Comparison of ENCODE assay signal across 22 cellular contexts in the genomic region with DNA sequence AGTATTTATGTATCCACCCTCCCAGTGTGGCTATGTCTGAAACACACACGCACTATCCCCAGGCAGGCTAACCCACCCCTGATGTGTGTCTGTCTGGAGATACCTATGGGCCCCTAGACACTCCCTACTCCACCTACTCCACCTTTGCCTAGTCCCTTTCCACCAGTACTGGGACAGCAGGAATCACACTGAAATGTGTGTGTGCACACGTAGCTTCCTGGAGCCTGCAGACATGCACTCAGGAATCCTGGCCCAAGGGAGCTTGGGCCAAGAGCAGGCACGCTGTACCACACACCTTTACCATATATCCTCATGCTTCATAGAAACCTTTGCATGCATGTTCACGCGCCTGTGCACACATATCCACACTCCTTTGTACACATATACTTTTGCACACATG. TPM values are rescaled to one million over a fixed set of nuclear protein-coding genes. Genes with fewer than 3 reads are reported as not detected.
DNase-seq lines count a peak whose midpoint lies in the region; ATAC-seq and TF ChIP-seq lines count a peak whose summit lies in the region.
"Had no signal": no experiment of that assay in that cellular context is flagged by ENCODE, and none has a peak within 500 bp of the region (broad histone marks: within the 10 kb centered on the region; RNA-seq: fewer than 3 reads in every experiment).

No MANE protein-coding gene starts in this region.

- H3K4me3 Mint-ChIP-seq in nephron, result no peak overlapping the region
- no peak overlapping the region for H3K4me3 Mint-ChIP-seq in type B pancreatic cell
- H3K4me3 Mint-ChIP-seq: CD14-positive monocyte; CD4-positive, alpha-beta T cell; CD8-positive, alpha-beta memory T cell had no signal

- H3K9me3 Mint-ChIP-seq in nephron (no peaks in the 10 kb centered on the region), type B pancreatic cell (no peaks in the 10 kb centered on the region)
- H3K9me3 Mint-ChIP-seq: CD4-positive, alpha-beta T cell; CD8-positive, alpha-beta memory T cell had no signal

- TF ChIP-seq CTCF in left ventricle myocardium inferior (IDR thresholded peaks at IDR 0.05; ENCODE audit: borderline replicate concordance), result no peak
- no peak for TF ChIP-seq CTCF in nephron (IDR thresholded peaks at IDR 0.05; ENCODE audit: unreplicated experiment in 3 of 3)
- TF ChIP-seq CTCF in type B pancreatic cell (conservative IDR thresholded peaks at IDR 0.05), result no peak

- DNase-seq in left ventricle myocardium inferior (no peak), right cardiac atrium (no peak), type B pancreatic cell (ENCODE audit: extremely low spot score, unreplicated experiment) (no peak), NCI-H774 (lab: John Stamatoyannopoulos, UW) (no peak)
- DNase-seq: BE2C; CD4-positive, alpha-beta T cell; CD8-positive, alpha-beta memory T cell; DMS 273 treated with DMSO at 0.1 percent for 48 hours; DMS79; EL; GDM1; GM23248; H7; HCEC 1CT had no signal

- ATAC-seq in right cardiac atrium (no peak), HG03045 (IDR thresholded peaks at IDR 0.05; ENCODE audit: unreplicated experiment) (no peak)
- ATAC-seq: GM12878 had no signal

- 93% methylated on average over 5 of the region's 5 CpGs for whole genome bisulfite sequencing in right cardiac atrium

- peaks cover 6% of the 10 kb centered on the region for H3K27me3 Mint-ChIP-seq in nephron (ENCODE audit: low read depth)
- H3K27me3 Mint-ChIP-seq in type B pancreatic cell, result peaks cover 4% of the 10 kb centered on the region

- H3K4me1 ChIP-seq in left ventricle myocardium inferior (peaks cover 97% of the 10 kb centered on the region), right cardiac atrium (ENCODE audit: control insufficient read depth, insufficient read depth, low read length) (peaks cover 40% of the 10 kb centered on the region)
- H3K4me1 ChIP-seq: BE2C had no signal

- H3K27ac Mint-ChIP-seq in nephron, result peak overlapping the region; percentile 6 to 10 (median 6)
- peak overlapping the region; percentile 50 for H3K27ac Mint-ChIP-seq in type B pancreatic cell
- H3K27ac Mint-ChIP-seq: CD4-positive, alpha-beta T cell; CD8-positive, alpha-beta memory T cell had no signal

- H3K27ac ChIP-seq in left ventricle myocardium inferior (replicated peaks), result peak overlapping the region; percentile 95
- no peak overlapping the region for H3K27ac ChIP-seq in right cardiac atrium (ENCODE audit: low read length)
- H3K27ac ChIP-seq: 22Rv1; BLaER1 treated with 17β-estradiol and CSF1 and Interleukin-3, amounts not matched to agents 10 nM and 100 nM; GM23248 had no signal

- H3K4me3 ChIP-seq in left ventricle myocardium inferior (no peak overlapping the region), right cardiac atrium (ENCODE audit: low read length) (no peak overlapping the region)
- H3K4me3 ChIP-seq: BLaER1 treated with 17β-estradiol and CSF1 and Interleukin-3, amounts not matched to agents 10 nM and 100 nM; GM12878; GM23248 had no signal

- H3K36me3 ChIP-seq in left ventricle myocardium inferior, result no peaks in the 10 kb centered on the region
- H3K36me3 ChIP-seq: BE2C; BLaER1 treated with 17β-estradiol and CSF1 and Interleukin-3, amounts not matched to agents 10 nM and 100 nM had no signal

- H3K4me1 Mint-ChIP-seq in nephron (peaks cover 64% of the 10 kb centered on the region), type B pancreatic cell (ENCODE audit: unreplicated experiment) (peaks cover 40% of the 10 kb centered on the region)

- no peaks in the 10 kb centered on the region for H3K27me3 ChIP-seq in left ventricle myocardium inferior (ENCODE audit: low read depth)
- no peaks in the 10 kb centered on the region for H3K27me3 ChIP-seq in right cardiac atrium (ENCODE audit: control insufficient read depth, insufficient read depth)
- H3K27me3 ChIP-seq: BE2C had no signal

- no peaks in the 10 kb centered on the region for H3K9me3 ChIP-seq in left ventricle myocardium inferior (replicated peaks)
- no peaks in the 10 kb centered on the region for H3K9me3 ChIP-seq in right cardiac atrium (ENCODE audit: control insufficient read depth, low read length)
- H3K9me3 ChIP-seq: BE2C; BLaER1 treated with 17β-estradiol and CSF1 and Interleukin-3, amounts not matched to agents 10 nM and 100 nM had no signal

- H3K36me3 Mint-ChIP-seq in nephron (ENCODE audit: low read depth) (no peaks in the 10 kb centered on the region), type B pancreatic cell (no peaks in the 10 kb centered on the region)
- H3K36me3 Mint-ChIP-seq: CD14-positive monocyte; CD8-positive, alpha-beta memory T cell had no signal

- intact Hi-C loops in left ventricle myocardium inferior (cut with micrococcal nuclease) (no loop called here), right cardiac atrium (cut with DNase I) (no loop called here)

RNA-seq across cellular contexts. Expression of a gene that starts 6.9 kb away (rescaled TPM):
- total RNA-seq in left ventricle myocardium inferior (6.4 TPM), right cardiac atrium (10 to 100 TPM in 3 of 4 donors, 1 to 10 TPM in 1; 9.3 to 15.6 (median 12.6) TPM), type B pancreatic cell (ENCODE audit: low replicate concordance) (63.0 and 83.1 TPM in 2 replicates)
- polyA plus RNA-seq in right cardiac atrium, result 18.5 TPM
- total RNA-seq: CD4-positive, alpha-beta T cell; CD8-positive, alpha-beta memory T cell; GM12878 had no signal
- polyA plus RNA-seq: CD14-positive monocyte; CD8-positive, alpha-beta memory T cell; GM12878 had no signal

RNA-seq across cellular contexts. Expression of a gene that starts 7.4 kb away (rescaled TPM):
- total RNA-seq in left ventricle myocardium inferior, result 7,440 TPM
- 100 to 1,000 TPM in 3 of 4 donors, 10 to 100 TPM in 1; 42.7 to 442 (median 293) TPM for total RNA-seq in right cardiac atrium
- polyA plus RNA-seq in right cardiac atrium, result 1,012 TPM
- total RNA-seq in type B pancreatic cell (ENCODE audit: low replicate concordance), result 5.4 and 20.8 TPM in 2 replicates
- total RNA-seq: CD4-positive, alpha-beta T cell; CD8-positive, alpha-beta memory T cell; GM12878; GM23248; H1 had no signal
- polyA plus RNA-seq: AG04450; CD14-positive monocyte; CD8-positive, alpha-beta memory T cell; GM23248 had no signal

Comparison
In these comparisons a context has a peak if more than half of its experiments do, and no peak if none do; other contexts are left out.
1. RNA of a gene that starts 7.4 kb away (total RNA-seq): 7,440 TPM in left ventricle myocardium inferior (single experiment); 42.7 to 442 TPM in right cardiac atrium and 5.4 to 20.8 TPM in type B pancreatic cell; every median in the first group is over 10 times any median in the second.